In the genomic region with DNA sequence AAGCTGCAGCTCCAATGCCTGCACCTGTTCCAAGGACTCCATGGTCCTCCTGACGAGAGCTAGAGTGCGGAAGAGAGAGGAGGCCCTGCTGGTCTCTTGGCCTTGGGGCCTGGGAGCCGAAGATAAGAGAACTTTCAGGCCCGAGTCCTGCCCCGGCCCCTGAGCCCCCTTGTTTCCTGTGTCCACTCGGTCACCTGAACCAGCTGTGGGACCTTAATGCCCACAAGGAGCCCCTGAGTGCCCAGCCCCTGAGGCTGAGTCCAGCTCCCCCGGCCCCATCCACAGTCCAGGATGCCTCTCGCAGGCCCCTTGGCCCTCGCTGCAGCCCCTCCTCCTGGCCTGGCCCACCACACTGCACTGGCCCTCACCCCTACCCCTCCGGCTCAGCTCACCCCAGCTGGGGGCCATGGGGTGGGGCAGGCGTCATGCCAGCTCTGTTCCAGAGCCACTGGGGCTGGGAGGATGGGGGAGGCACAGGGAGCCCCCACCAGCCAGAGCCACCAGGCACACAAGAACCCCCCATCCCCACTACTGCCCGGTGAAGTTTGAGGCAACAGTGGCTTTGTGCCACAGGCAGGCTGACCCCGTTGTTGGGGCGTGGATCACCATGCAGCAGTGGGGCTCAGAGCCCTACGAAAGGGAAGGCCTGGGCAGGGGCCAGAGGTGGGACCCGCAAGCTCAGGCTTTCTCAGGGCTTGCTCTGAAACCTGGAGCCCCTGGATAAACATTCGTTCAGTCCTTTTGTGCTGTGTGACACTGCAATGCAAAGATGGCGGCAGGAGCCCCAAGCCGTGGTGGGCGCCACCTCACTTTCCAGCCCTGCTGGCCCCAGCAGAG, we compare ENCODE assay signal across 2 cellular contexts.
A peak's percentile ranks its signal among the peaks of the same experiment; 100 is the strongest.
TF ChIP-seq lines count a peak whose summit lies in the region.

No MANE protein-coding gene starts in this region.

TF ChIP-seq in HepG2, 621 proteins besides CTCF, POLR2A, EP300 and RAD21:
- TF ChIP-seq CAMTA2 (CRISPR knock-in tag; IDR thresholded peaks at IDR 0.05; ENCODE audit: borderline replicate concordance) (no peak), TBL1XR1 (IDR thresholded peaks at IDR 0.05; ENCODE audit: borderline replicate concordance, low read length, partially characterized antibody) (no peak), ZSCAN25 (CRISPR knock-in tag; IDR thresholded peaks at IDR 0.05) (no peak), RBFOX2 (IDR thresholded peaks at IDR 0.05; ENCODE audit: low read depth, low read length) (0 out of 2 replicates have a peak, but pooled peaks have one; percentile 11), ZNF768 (CRISPR knock-in tag; IDR thresholded peaks at IDR 0.05) (no peak), ISL2 (CRISPR knock-in tag; IDR thresholded peaks at IDR 0.05) (no peak), RORA (CRISPR knock-in tag; IDR thresholded peaks at IDR 0.05) (no peak), HNRNPL (IDR thresholded peaks at IDR 0.05; ENCODE audit: low read depth, low read length) (no peak), KLF16 (CRISPR knock-in tag; IDR thresholded peaks at IDR 0.05) (no peak), ZNF282 (IDR thresholded peaks at IDR 0.05; ENCODE audit: partially characterized antibody) (no peak)
- TF ChIP-seq, protein P1, sequence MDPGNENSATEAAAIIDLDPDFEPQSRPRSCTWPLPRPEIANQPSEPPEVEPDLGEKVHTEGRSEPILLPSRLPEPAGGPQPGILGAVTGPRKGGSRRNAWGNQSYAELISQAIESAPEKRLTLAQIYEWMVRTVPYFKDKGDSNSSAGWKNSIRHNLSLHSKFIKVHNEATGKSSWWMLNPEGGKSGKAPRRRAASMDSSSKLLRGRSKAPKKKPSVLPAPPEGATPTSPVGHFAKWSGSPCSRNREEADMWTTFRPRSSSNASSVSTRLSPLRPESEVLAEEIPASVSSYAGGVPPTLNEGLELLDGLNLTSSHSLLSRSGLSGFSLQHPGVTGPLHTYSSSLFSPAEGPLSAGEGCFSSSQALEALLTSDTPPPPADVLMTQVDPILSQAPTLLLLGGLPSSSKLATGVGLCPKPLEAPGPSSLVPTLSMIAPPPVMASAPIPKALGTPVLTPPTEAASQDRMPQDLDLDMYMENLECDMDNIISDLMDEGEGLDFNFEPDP (CRISPR knock-in tag; conservative IDR thresholded peaks at IDR 0.05): no peak
- TF ChIP-seq, protein P2, sequence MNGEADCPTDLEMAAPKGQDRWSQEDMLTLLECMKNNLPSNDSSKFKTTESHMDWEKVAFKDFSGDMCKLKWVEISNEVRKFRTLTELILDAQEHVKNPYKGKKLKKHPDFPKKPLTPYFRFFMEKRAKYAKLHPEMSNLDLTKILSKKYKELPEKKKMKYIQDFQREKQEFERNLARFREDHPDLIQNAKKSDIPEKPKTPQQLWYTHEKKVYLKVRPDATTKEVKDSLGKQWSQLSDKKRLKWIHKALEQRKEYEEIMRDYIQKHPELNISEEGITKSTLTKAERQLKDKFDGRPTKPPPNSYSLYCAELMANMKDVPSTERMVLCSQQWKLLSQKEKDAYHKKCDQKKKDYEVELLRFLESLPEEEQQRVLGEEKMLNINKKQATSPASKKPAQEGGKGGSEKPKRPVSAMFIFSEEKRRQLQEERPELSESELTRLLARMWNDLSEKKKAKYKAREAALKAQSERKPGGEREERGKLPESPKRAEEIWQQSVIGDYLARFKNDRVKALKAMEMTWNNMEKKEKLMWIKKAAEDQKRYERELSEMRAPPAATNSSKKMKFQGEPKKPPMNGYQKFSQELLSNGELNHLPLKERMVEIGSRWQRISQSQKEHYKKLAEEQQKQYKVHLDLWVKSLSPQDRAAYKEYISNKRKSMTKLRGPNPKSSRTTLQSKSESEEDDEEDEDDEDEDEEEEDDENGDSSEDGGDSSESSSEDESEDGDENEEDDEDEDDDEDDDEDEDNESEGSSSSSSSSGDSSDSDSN (CRISPR knock-in tag; IDR thresholded peaks at IDR 0.05): peak; percentile 15
- TF ChIP-seq, protein P3, sequence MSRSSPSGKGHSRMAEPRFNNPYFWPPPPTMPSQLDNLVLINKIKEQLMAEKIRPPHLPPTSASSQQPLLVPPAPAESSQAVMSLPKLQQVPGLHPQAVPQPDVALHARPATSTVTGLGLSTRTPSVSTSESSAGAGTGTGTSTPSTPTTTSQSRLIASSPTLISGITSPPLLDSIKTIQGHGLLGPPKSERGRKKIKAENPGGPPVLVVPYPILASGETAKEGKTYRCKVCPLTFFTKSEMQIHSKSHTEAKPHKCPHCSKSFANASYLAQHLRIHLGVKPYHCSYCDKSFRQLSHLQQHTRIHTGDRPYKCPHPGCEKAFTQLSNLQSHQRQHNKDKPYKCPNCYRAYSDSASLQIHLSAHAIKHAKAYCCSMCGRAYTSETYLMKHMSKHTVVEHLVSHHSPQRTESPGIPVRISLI (CRISPR knock-in tag; IDR thresholded peaks at IDR 0.05; ENCODE audit: borderline replicate concordance): no peak

TF ChIP-seq in K562, 482 proteins besides CTCF, POLR2A, EP300 and RAD21:
- TF ChIP-seq TCF3 (CRISPR knock-in tag; IDR thresholded peaks at IDR 0.05) (0 out of 2 replicates have a peak, but pooled peaks have one; percentile 18), CBFA2T3 (IDR thresholded peaks at IDR 0.05) (peak; percentile 37), CBX2 (IDR thresholded peaks at IDR 0.05; ENCODE audit: insufficient read depth, low read length, poor library complexity, severe bottlenecking) (no peak), ARID1B (IDR thresholded peaks at IDR 0.05) (0 out of 2 replicates have a peak, but pooled peaks have one; percentile 12), ZFP91 (CRISPR knock-in tag; IDR thresholded peaks at IDR 0.05) (no peak)
